In genomic region chr4:24889991-24890390, GRCh38 we compare ENCODE assay signal across 18 cellular contexts. TPM values are rescaled to one million over a fixed set of nuclear protein-coding genes. Genes with fewer than 3 reads are reported as not detected.
A peak's percentile ranks its signal among the peaks of the same experiment; 100 is the strongest.
DNase-seq lines count a peak whose midpoint lies in the region; ATAC-seq and TF ChIP-seq lines count a peak whose summit lies in the region.
"Had no signal": no experiment of that assay in that cellular context is flagged by ENCODE, and none has a peak within 500 bp of the region (broad histone marks: within the 10 kb centered on the region; RNA-seq: fewer than 3 reads in every experiment).

No MANE protein-coding gene starts in this region.

- POLR2A ChIA-PET in IMR-90 (lab: Charles Lee; ENCODE audit: unreplicated experiment), result no interaction called here

- peak; percentile 73 for ATAC-seq in IMR-90 (ENCODE audit: low read depth)
- ATAC-seq: GM23338, T-helper 17 cell had no signal

- H2BK5ac ChIP-seq in IMR-90 (ENCODE audit: low read depth, low read length, poor library complexity, severe bottlenecking), result no peak overlapping the region

- H3K9me3 ChIP-seq in GM23248 (ENCODE audit: low read depth), result no peaks in the 10 kb centered on the region
- no peaks in the 10 kb centered on the region for H3K9me3 ChIP-seq in IMR-90 (ENCODE audit: control insufficient read depth, insufficient read depth, low read length)
- H3K9me3 ChIP-seq in BE2C, result no peaks in the 10 kb centered on the region

- H2AK9ac ChIP-seq in IMR-90 (replicated peaks; ENCODE audit: low read depth, low read length, poor library complexity), result no peak overlapping the region

- TF ChIP-seq RAD21 in IMR-90 (IDR thresholded peaks at IDR 0.05; ENCODE audit: low read length), result no peak

- H3K4me3 ChIP-seq in GM23248 (no peak overlapping the region), IMR-90 (ENCODE audit: insufficient read depth, low read depth, low read length) (no peak overlapping the region), epithelial cell of esophagus (ENCODE audit: low read length) (no peak overlapping the region), BE2C (ENCODE audit: low read depth, low read length) (no peak overlapping the region)
- H3K4me3 ChIP-seq: GM23338 had no signal

- peak overlapping the region; percentile 11 for H3K4me2 ChIP-seq in GM23248 (ENCODE audit: unreplicated experiment)
- no peak overlapping the region for H3K4me2 ChIP-seq in IMR-90 (ENCODE audit: low read depth, low read length)
- H3K4me2 ChIP-seq: GM23338, KMS-11 had no signal

- H2BK15ac ChIP-seq in IMR-90 (ENCODE audit: low read depth, low read length), result no peak overlapping the region

- no peak overlapping the region for H3K23ac ChIP-seq in IMR-90 (ENCODE audit: low read depth, low read length)

- dilution Hi-C loops in IMR-90 (cut with HindIII; ENCODE audit: low sequenced_read_pairs, unreplicated experiment), result no loop called here

- H3K14ac ChIP-seq in IMR-90 (replicated peaks; ENCODE audit: low read depth, low read length), result 0 out of 2 replicates have a peak overlapping the region, but pooled peaks have one; percentile 22

- H3K27me3 ChIP-seq in GM23248 (replicated peaks; ENCODE audit: insufficient read depth) (no peaks in the 10 kb centered on the region), IMR-90 (ENCODE audit: control insufficient read depth, insufficient read depth, low read length) (no peaks in the 10 kb centered on the region), BE2C (no peaks in the 10 kb centered on the region)

- in situ Hi-C loops in GM23248 (cut with MboI) (no loop called here), IMR-90 (cut with MboI; ENCODE audit: low sequenced_read_pairs) (no loop called here)

- H2BK120ac ChIP-seq in IMR-90 (ENCODE audit: low read depth, low read length), result no peak overlapping the region

- CTCF ChIA-PET in IMR-90 (lab: Yijun Ruan, JAX), result interaction anchor here (0.7 kb wide), 1 partner anchor 443 kb away, joined by 3 read pairs; no protein-coding TSS in a partner anchor

- intact Hi-C loops in IMR-90 (cut with micrococcal nuclease), result no loop called here

- H3K27ac ChIP-seq in GM23248, result no peak overlapping the region
- H3K27ac ChIP-seq in IMR-90 (ENCODE audit: insufficient read depth, low read length), result no peak overlapping the region
- H3K27ac ChIP-seq: KMS-11 had no signal

- H2AK5ac ChIP-seq in IMR-90 (ENCODE audit: low read depth, low read length), result no peak overlapping the region

- no TSS peak for BruUV-seq in IMR-90 (replicated peaks; lab: Mats Ljungman, UMichigan)

- H3K4me1 ChIP-seq in GM23248 (ENCODE audit: insufficient read depth) (peaks cover 9% of the 10 kb centered on the region; the same call in 1 of the 2 replicates), IMR-90 (ENCODE audit: control insufficient read depth, insufficient read depth, low read length) (peaks cover 3% of the 10 kb centered on the region; the same call in 1 of the 2 replicates), BE2C (no peaks in the 10 kb centered on the region)

- H4K8ac ChIP-seq in IMR-90 (ENCODE audit: low read depth in 2 of 2, low read length in 2 of 2), result no peak overlapping the region

- WGBS in GM23248 (ENCODE audit: low coverage in 1 of 2, low lambda C conversion rate in 2 of 2, missing lambda C conversion rate in 2 of 2), 2 experiments, result 72 to 75% methylated on average over 3 of the region's 3 CpGs
- no CpG with 5 or more reads among the region's 3 CpGs for WGBS in IMR-90 (ENCODE audit: extremely low coverage in 2 of 2, insufficient read length in 1 of 2), 2 experiments

- H4K91ac ChIP-seq in IMR-90 (ENCODE audit: insufficient read depth, low read depth, low read length), result no peak overlapping the region

- no peak overlapping the region for H3K18ac ChIP-seq in IMR-90 (ENCODE audit: low read depth, low read length)

- no peaks in the 10 kb centered on the region for H3K36me3 ChIP-seq in GM23248 (ENCODE audit: low read depth)
- H3K36me3 ChIP-seq in IMR-90 (ENCODE audit: control insufficient read depth, insufficient read depth, low read length), result no peaks in the 10 kb centered on the region
- H3K36me3 ChIP-seq in BE2C, result no peaks in the 10 kb centered on the region

- no peaks in the 10 kb centered on the region for H3F3A ChIP-seq in GM23248 (ENCODE audit: insufficient read depth)

- no peak overlapping the region for H3K9ac ChIP-seq in GM23248
- no peak overlapping the region for H3K9ac ChIP-seq in IMR-90 (ENCODE audit: low read depth, low read length)
- H3K9ac ChIP-seq: KMS-11 had no signal

- H3K79me2 ChIP-seq in GM23248 (ENCODE audit: insufficient read depth), result no peaks in the 10 kb centered on the region

- no peaks in the 10 kb centered on the region for H4K20me1 ChIP-seq in GM23248 (ENCODE audit: insufficient read depth)
- H4K20me1 ChIP-seq in IMR-90 (ENCODE audit: insufficient read depth, low read length), result no peaks in the 10 kb centered on the region

- no peak overlapping the region for H3K56ac ChIP-seq in IMR-90 (ENCODE audit: extremely low read depth, insufficient read depth, low read length)

- TF ChIP-seq CTCF in IMR-90 (conservative IDR thresholded peaks at IDR 0.05; ENCODE audit: low read depth, low read length) (no peak), epithelial cell of esophagus (IDR thresholded peaks at IDR 0.05; ENCODE audit: insufficient read depth, low read depth, low read length, missing control alignments) (no peak), BE2C (IDR thresholded peaks at IDR 0.05; ENCODE audit: low read depth, low read length) (no peak)

- TF ChIP-seq POLR2A in IMR-90 (IDR thresholded peaks at IDR 0.05; ENCODE audit: low read depth, low read length), result no peak

- 0 out of 4 replicates have a peak, but pooled peaks cover 0 to 2% of the 10 kb centered on the region in 2 experiments for H3K79me1 ChIP-seq in IMR-90 (ENCODE audit: low read depth in 1 of 2, low read length in 2 of 2)

- H2AFZ ChIP-seq in GM23248 (no peak overlapping the region), IMR-90 (replicated peaks; ENCODE audit: low read length, poor library complexity) (no peak overlapping the region)
- H2AFZ ChIP-seq: GM23338 had no signal

- DNase-seq in EL (peak; percentile 38), GM23248 (peak; percentile 38), IMR-90 (peak; percentile 34), epithelial cell of esophagus (ENCODE audit: low read depth) (peak; percentile 37), BE2C (no peak), NCI-H1417 treated with DMSO at 0.1 percent for 48 hours (lab: John Stamatoyannopoulos, UW) (no peak)
- DNase-seq in stimulated activated CD4-positive, alpha-beta T cell treated with anti-CD3 and anti-CD28 coated beads, Interleukin-4, amount 100 ng/mL, for 4 hours, result no peak
- no peak for DNase-seq in effector CD8-positive, alpha-beta T cell (lab: John Stamatoyannopoulos, UW)
- DNase-seq: C1 segment of cervical spinal cord, DND-41, NCI-H1048, NCI-H146, NCI-H2081 treated with DMSO at 0.1 percent for 48 hours, NCI-H226, SHP77 treated with DMSO at 0.1 percent for 48 hours, T-helper 17 cell had no signal

- H3K9me2 ChIP-seq in GM23248 (ENCODE audit: insufficient read depth), result no peaks in the 10 kb centered on the region

- no peak overlapping the region for H4K5ac ChIP-seq in IMR-90 (ENCODE audit: low read depth, low read length)

- no peak overlapping the region for H3K4ac ChIP-seq in IMR-90 (ENCODE audit: low read depth, low read length)

- H2BK20ac ChIP-seq in IMR-90 (ENCODE audit: low read depth, low read length), result no peak overlapping the region

- peaks cover 6% of the 10 kb centered on the region; the same call in 1 of the 2 replicates for H3K9me1 ChIP-seq in IMR-90 (ENCODE audit: insufficient read depth, low read length)

TF ChIP-seq in IMR-90, 13 proteins besides CTCF, POLR2A, EP300 and RAD21:
- TF ChIP-seq RCOR1 (IDR thresholded peaks at IDR 0.05; ENCODE audit: insufficient replicate concordance, low read length), result no peak
- TF ChIP-seq USF2 (IDR thresholded peaks at IDR 0.05; ENCODE audit: low read depth, low read length), result no peak
- TF ChIP-seq MAFK (IDR thresholded peaks at IDR 0.05; ENCODE audit: low read depth, low read length), result peak; percentile 42; the same call in 1 of the 2 replicates

RNA-seq across cellular contexts. Expression of gene CCDC149, which starts 22.9 kb away (rescaled TPM):
- total RNA-seq in GM23248 (2014; rRNA removed; shearing (Covaris generic)), result 5.8 and 6.1 TPM in 2 replicates
- 8.3 and 9.7 TPM in 2 replicates for polyA plus RNA-seq in GM23248 (2016; fragmentation: Nextera tagmentation; extraction: Ambion mirVana)
- total RNA-seq in IMR-90 (2012; rRNA removed), result 7.0 and 8.3 TPM in 2 replicates
- polyA plus RNA-seq in IMR-90 (2012; rRNA removed), result 4.8 and 6.7 TPM in 2 replicates
- polyA plus RNA-seq in IMR-90 (2012; cell fraction: cytosol; rRNA removed), result 2.1 and 3.1 TPM in 2 replicates
- 4.5 and 11.7 TPM in 2 replicates for polyA plus RNA-seq in IMR-90 (2012; cell fraction: nucleus; rRNA removed; ENCODE audit: low replicate concordance)
- polyA plus RNA-seq in BE2C (2012; ENCODE audit: insufficient read depth, insufficient read length, low read depth), result 0.86 TPM

Comparison
In these comparisons a context has a peak if more than half of its experiments do, and no peak if none do; other contexts are left out.
1. DNase-seq: peak in EL (single experiment), GM23248 (single experiment), IMR-90 (single experiment) and epithelial cell of esophagus (single experiment); none in stimulated activated CD4-positive, alpha-beta T cell treated with anti-CD3 and anti-CD28 coated beads, Interleukin-4, amount 100 ng/mL, for 4 hours (0 of 2), effector CD8-positive, alpha-beta T cell (single experiment), BE2C (single experiment) and NCI-H1417 treated with DMSO at 0.1 percent for 48 hours (single experiment).